In the genomic region with DNA sequence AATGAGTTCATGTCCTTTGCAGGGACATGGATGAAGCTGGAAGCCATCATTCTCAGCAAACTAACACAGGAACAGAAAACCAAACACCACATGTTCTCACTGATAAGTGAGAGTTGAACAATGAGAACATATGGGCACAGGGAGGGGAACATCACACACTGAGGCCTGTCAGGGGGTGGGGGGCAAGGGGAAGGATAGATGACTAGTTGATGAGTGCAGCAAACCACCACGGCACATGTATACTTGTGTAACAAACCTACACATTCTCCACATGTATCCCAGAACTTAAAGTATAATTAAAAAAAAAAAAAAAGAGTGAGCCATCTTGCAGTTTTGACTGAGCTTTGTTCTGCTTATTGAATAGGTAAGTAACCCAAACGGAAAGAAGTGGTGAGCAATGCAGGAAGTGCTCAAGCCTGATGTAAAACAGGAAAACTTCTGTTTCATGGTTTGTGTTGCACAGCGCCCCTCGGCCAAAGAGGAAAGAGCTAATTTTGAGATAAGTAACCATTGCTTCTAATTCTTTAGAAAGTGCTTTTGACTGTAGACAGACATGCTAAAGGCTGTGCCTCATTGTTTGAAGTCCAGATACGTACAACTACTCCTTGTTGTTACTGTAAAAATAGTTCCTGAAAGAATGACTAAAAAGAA, we compare ENCODE assay signal across 8 cellular contexts.
DNase-seq lines count a peak whose midpoint lies in the region; ATAC-seq and TF ChIP-seq lines count a peak whose summit lies in the region.
"Not testable (repeated sequence)": the region's sequence is repeated elsewhere in the genome, so short reads cannot be mapped to it uniquely, and the experiment has no call there.

No MANE protein-coding gene starts in this region.

- H2BK5ac ChIP-seq in trophoblast cell (ENCODE audit: low read depth, low read length, poor library complexity): peak overlapping the region; percentile 84

- H3K9me3 Mint-ChIP-seq in activated T-cell treated with anti-CD3 and anti-CD28 coated beads, Interleukin-2, amount 50 U/mL, for 24 hours: peaks cover 29% of the 10 kb centered on the region

- peak overlapping the region; percentile 69 for H4K8ac ChIP-seq in trophoblast cell (ENCODE audit: low read depth, low read length)

- H3K14ac ChIP-seq in trophoblast cell (ENCODE audit: low read length): peak overlapping the region; percentile 80

- DNase-seq in CD1c-positive myeloid dendritic cell (ENCODE audit: extremely low spot score): peak; percentile 68
- not testable (repeated sequence) for DNase-seq in activated T-cell treated with anti-CD3 and anti-CD28 coated beads, Interleukin-2, amount 50 U/mL, for 24 hours; trophoblast cell
- DNase-seq in fibroblast of pulmonary artery (ENCODE audit: low read depth): peak; percentile 67

- H3K4me2 ChIP-seq in OCI-LY3 (ENCODE audit: low read length): peak overlapping the region; percentile 29
- H3K4me2 ChIP-seq in trophoblast cell (ENCODE audit: low read length): not testable (repeated sequence)

- H3K23ac ChIP-seq in trophoblast cell (ENCODE audit: low read length): not testable (repeated sequence)

- peak; percentile 92 for ATAC-seq in GM18909 (IDR thresholded peaks at IDR 0.05; ENCODE audit: poor library complexity, unreplicated experiment)
- peak; percentile 88 for ATAC-seq in GM21825 (IDR thresholded peaks at IDR 0.05; ENCODE audit: unreplicated experiment)
- ATAC-seq in HG03354 (IDR thresholded peaks at IDR 0.05; ENCODE audit: poor library complexity, severe bottlenecking, unreplicated experiment): peak; percentile 78

- H3K27ac Mint-ChIP-seq in activated T-cell treated with anti-CD3 and anti-CD28 coated beads, Interleukin-2, amount 50 U/mL, for 24 hours: peak overlapping the region; percentile 81

- not testable (repeated sequence) for H3K4me3 Mint-ChIP-seq in activated T-cell treated with anti-CD3 and anti-CD28 coated beads, Interleukin-2, amount 50 U/mL, for 24 hours

- not testable (repeated sequence) for H3K4me1 ChIP-seq in OCI-LY3 (ENCODE audit: low read length); trophoblast cell (ENCODE audit: control insufficient read depth in 1 of 2, insufficient read depth in 2 of 2, low read length in 2 of 2)

- H4K20me1 ChIP-seq in OCI-LY3 (ENCODE audit: insufficient read depth, low read length): not testable (repeated sequence)

- H3K9me3 ChIP-seq in OCI-LY3 (ENCODE audit: insufficient read depth, low read length); trophoblast cell (ENCODE audit: insufficient read depth, low read depth, low read length): not testable (repeated sequence)

- peak; percentile 17; the same call in 1 of the 2 replicates for TF ChIP-seq CTCF in OCI-LY3 (IDR thresholded peaks at IDR 0.05; ENCODE audit: low read depth, low read length)
- TF ChIP-seq CTCF in fibroblast of pulmonary artery (IDR thresholded peaks at IDR 0.05; ENCODE audit: low read length, missing control alignments): peak; percentile 4

- H3K27me3 Mint-ChIP-seq in activated T-cell treated with anti-CD3 and anti-CD28 coated beads, Interleukin-2, amount 50 U/mL, for 24 hours: not testable (repeated sequence)

- peak overlapping the region; percentile 63 for H2BK120ac ChIP-seq in trophoblast cell (ENCODE audit: insufficient read depth, low read length, poor library complexity)

- H3K27ac ChIP-seq in OCI-LY3 (ENCODE audit: low read length) (0 out of 2 replicates have a peak overlapping the region, but pooled peaks have one; percentile 2), trophoblast cell (ENCODE audit: low read depth, low read length) (peak overlapping the region; percentile 95)

- H3K4me1 Mint-ChIP-seq in activated T-cell treated with anti-CD3 and anti-CD28 coated beads, Interleukin-2, amount 50 U/mL, for 24 hours (ENCODE audit: low read depth): peaks cover 13% of the 10 kb centered on the region

- not testable (repeated sequence) for H2AFZ ChIP-seq in OCI-LY3 (ENCODE audit: low read depth, low read length); trophoblast cell (ENCODE audit: insufficient read depth, low read length, poor library complexity)

- not testable (repeated sequence) for H3K4ac ChIP-seq in trophoblast cell (ENCODE audit: low read depth, low read length)

- not testable (repeated sequence) for H3K36me3 ChIP-seq in OCI-LY3 (replicated peaks; ENCODE audit: low read depth, low read length); trophoblast cell (ENCODE audit: control insufficient read depth in 1 of 2, insufficient read depth in 2 of 2, low read length in 2 of 2)

- not testable (repeated sequence) for H4K12ac ChIP-seq in trophoblast cell (ENCODE audit: low read depth, low read length)

- H3K9ac ChIP-seq in OCI-LY3 (ENCODE audit: low read length); trophoblast cell (ENCODE audit: low read length): not testable (repeated sequence)

- H3K79me2 ChIP-seq in OCI-LY3 (ENCODE audit: low read length); trophoblast cell (ENCODE audit: control insufficient read depth, insufficient read depth, low read length, poor library complexity): not testable (repeated sequence)

- H3K27me3 ChIP-seq in OCI-LY3 (ENCODE audit: low read depth, low read length); trophoblast cell (ENCODE audit: insufficient read depth, low read length): not testable (repeated sequence)

- H3K18ac ChIP-seq in trophoblast cell (ENCODE audit: low read length): not testable (repeated sequence)

- not testable (repeated sequence) for H2BK12ac ChIP-seq in trophoblast cell (ENCODE audit: low read length)

- WGBS in trophoblast cell (ENCODE audit: extremely low coverage, insufficient coverage, insufficient read length): no CpG with 5 or more reads among the region's 5 CpGs

- peaks cover 29% of the 10 kb centered on the region for H3K79me1 ChIP-seq in trophoblast cell (ENCODE audit: low read length)

- not testable (repeated sequence) for H3K36me3 Mint-ChIP-seq in activated T-cell treated with anti-CD3 and anti-CD28 coated beads, Interleukin-2, amount 50 U/mL, for 24 hours (ENCODE audit: low read depth)

- not testable (repeated sequence) for H2AK5ac ChIP-seq in trophoblast cell (ENCODE audit: low read length)

- not testable (repeated sequence) for H3K4me3 ChIP-seq in OCI-LY3 (ENCODE audit: low read length); fibroblast of pulmonary artery (replicated peaks; ENCODE audit: low read depth, low read length); trophoblast cell (ENCODE audit: low read depth, low read length)

- H4K91ac ChIP-seq in trophoblast cell (ENCODE audit: low read depth, low read length): peak overlapping the region; percentile 94
